In the genomic region with DNA sequence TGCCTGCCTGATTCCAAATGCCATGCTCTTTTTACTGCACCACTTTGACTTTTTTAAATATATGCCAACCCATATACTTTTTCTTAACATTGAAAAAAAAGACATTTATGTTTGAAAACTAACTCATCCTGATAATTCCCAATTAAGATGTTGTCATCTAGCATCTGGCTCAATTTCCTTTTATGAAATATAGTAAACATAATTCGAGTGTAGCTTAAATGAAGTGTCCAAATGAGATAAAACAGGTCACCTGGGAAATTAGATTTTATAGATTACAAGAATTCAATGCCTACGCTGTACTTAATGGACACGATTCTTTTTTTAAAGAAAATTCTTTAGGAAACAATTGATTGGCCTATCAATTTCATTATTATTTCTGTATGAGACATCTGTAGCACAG, we compare ENCODE assay signal across 2 cellular contexts.
A peak's percentile ranks its signal among the peaks of the same experiment; 100 is the strongest.
TF ChIP-seq lines count a peak whose summit lies in the region.

No MANE protein-coding gene starts in this region.

TF ChIP-seq in A549, 52 proteins besides CTCF, POLR2A, EP300 and RAD21 (continued from another document):
- TF ChIP-seq CBX2 (IDR thresholded peaks at IDR 0.05; ENCODE audit: borderline replicate concordance, low read depth) = no peak
TF ChIP-seq in A549: peak in this region for 0.

TF ChIP-seq in SK-N-SH, 30 proteins besides CTCF, POLR2A, EP300 and RAD21:
- TF ChIP-seq ZBTB33 (IDR thresholded peaks at IDR 0.05; ENCODE audit: borderline replicate concordance, low read depth) (no peak), YY1 (IDR thresholded peaks at IDR 0.05; ENCODE audit: low read depth) (no peak), GATA2 (CRISPR knock-in tag; IDR thresholded peaks at IDR 0.05) (peak; percentile 69), GABPA (IDR thresholded peaks at IDR 0.05; ENCODE audit: low read depth) (no peak), EZH2phosphoT487 (IDR thresholded peaks at IDR 0.05; ENCODE audit: borderline replicate concordance, low read depth) (no peak), SIN3A (IDR thresholded peaks at IDR 0.05; ENCODE audit: borderline replicate concordance, low read depth, low read length) (no peak), RCOR1 (IDR thresholded peaks at IDR 0.05; ENCODE audit: low read length) (peak; percentile 23; the same call in 1 of the 2 replicates), REST (IDR thresholded peaks at IDR 0.05; ENCODE audit: low read depth, low read length) (no peak), NFIC (IDR thresholded peaks at IDR 0.05; ENCODE audit: borderline replicate concordance) (no peak), NRF1 (IDR thresholded peaks at IDR 0.05; ENCODE audit: low read depth, low read length) (no peak), ELF1 (IDR thresholded peaks at IDR 0.05) (no peak), RXRA (IDR thresholded peaks at IDR 0.05; ENCODE audit: borderline replicate concordance, low read depth) (no peak)
- TF ChIP-seq, protein P1, sequence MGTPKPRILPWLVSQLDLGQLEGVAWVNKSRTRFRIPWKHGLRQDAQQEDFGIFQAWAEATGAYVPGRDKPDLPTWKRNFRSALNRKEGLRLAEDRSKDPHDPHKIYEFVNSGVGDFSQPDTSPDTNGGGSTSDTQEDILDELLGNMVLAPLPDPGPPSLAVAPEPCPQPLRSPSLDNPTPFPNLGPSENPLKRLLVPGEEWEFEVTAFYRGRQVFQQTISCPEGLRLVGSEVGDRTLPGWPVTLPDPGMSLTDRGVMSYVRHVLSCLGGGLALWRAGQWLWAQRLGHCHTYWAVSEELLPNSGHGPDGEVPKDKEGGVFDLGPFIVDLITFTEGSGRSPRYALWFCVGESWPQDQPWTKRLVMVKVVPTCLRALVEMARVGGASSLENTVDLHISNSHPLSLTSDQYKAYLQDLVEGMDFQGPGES (IDR thresholded peaks at IDR 0.05; ENCODE audit: low read depth, low read length) = no peak
TF ChIP-seq in SK-N-SH: peak in this region for 2.
